In genomic region chr17:73338566-73339247, GRCh38 we compare ENCODE assay signal across 16 cellular contexts. TPM values are rescaled to one million over a fixed set of nuclear protein-coding genes. Genes with fewer than 3 reads are reported as not detected.
DNase-seq lines count a peak whose midpoint lies in the region; ATAC-seq and TF ChIP-seq lines count a peak whose summit lies in the region.
"Had no signal": no experiment of that assay in that cellular context is flagged by ENCODE, and none has a peak within 500 bp of the region (broad histone marks: within the 10 kb centered on the region; RNA-seq: fewer than 3 reads in every experiment).

No MANE protein-coding gene starts in this region.

- peak; percentile 17 for DNase-seq in Right ventricle myocardium inferior (ENCODE audit: missing footprints)
- DNase-seq in heart right ventricle = no peak
- DNase-seq in fibroblast of lung (ENCODE audit: low read depth in 2 of 2) = no peak
- no peak for DNase-seq in prostate gland (ENCODE audit: low spot score)
- DNase-seq in uterus = no peak
- no peak for DNase-seq in AML-193 (lab: John Stamatoyannopoulos, UW)
- DNase-seq in activated CD8-positive, alpha-beta T cell treated with anti-CD3 and anti-CD28 coated beads, Interleukin-2, amount 10 ng/mL, durations not matched to agents 7 days and 5 days = no peak
- DNase-seq in SIG-M5 (lab: John Stamatoyannopoulos, UW) = no peak
- DNase-seq: activated naive CD8-positive, alpha-beta T cell treated with anti-CD3 and anti-CD28 coated beads, Interleukin-2, amount 10 ng/mL, durations not matched to agents 7 days and 5 days; activated T-cell treated with anti-CD3 and anti-CD28 coated beads, Interleukin-2, amount 50 U/mL, for 4 hours; mucosa of descending colon; stimulated activated CD4-positive, alpha-beta T cell treated with anti-CD3 and anti-CD28 coated beads, Interleukin-1b, Interleukin-23, amount 100 ng/mL, for 48 hours; T-cell had no signal

- no peaks in the 10 kb centered on the region for H3K27me3 Mint-ChIP-seq in activated CD8-positive, alpha-beta T cell treated with anti-CD3 and anti-CD28 coated beads, Interleukin-2, amount 10 ng/mL, durations not matched to agents 7 days and 5 days (ENCODE audit: low read depth)
- H3K27me3 Mint-ChIP-seq: activated naive CD8-positive, alpha-beta T cell treated with anti-CD3 and anti-CD28 coated beads, Interleukin-2, amount 10 ng/mL, durations not matched to agents 7 days and 5 days; dendritic cell treated with granulocyte-macrophage colony-stimulating factor and Interleukin-4, amounts not matched to agents 40 ng/mL and 50 ng/mL, for 4 days; T-cell had no signal

- H3K27ac Mint-ChIP-seq in activated CD8-positive, alpha-beta T cell treated with anti-CD3 and anti-CD28 coated beads, Interleukin-2, amount 10 ng/mL, durations not matched to agents 7 days and 5 days = no peak overlapping the region
- H3K27ac Mint-ChIP-seq: activated naive CD8-positive, alpha-beta T cell treated with anti-CD3 and anti-CD28 coated beads, Interleukin-2, amount 10 ng/mL, durations not matched to agents 7 days and 5 days; dendritic cell treated with granulocyte-macrophage colony-stimulating factor and Interleukin-4, amounts not matched to agents 40 ng/mL and 50 ng/mL, for 4 days; progenitor cell of endocrine pancreas; T-cell had no signal

- WGBS in heart right ventricle, 2 donors = 89% methylated on average over 22 of the region's 22 CpGs
- 76% methylated on average over 22 of the region's 22 CpGs for WGBS in prostate gland

- H3K4me1 ChIP-seq in heart right ventricle = peaks cover 3 to 42% (median 23%) of the 10 kb centered on the region in 9 donors
- peaks cover 28% of the 10 kb centered on the region for H3K4me1 ChIP-seq in fibroblast of lung (ENCODE audit: control insufficient read depth, extremely low read depth, insufficient read depth, low read length)
- H3K4me1 ChIP-seq in prostate gland (replicated peaks) = peaks cover 3% of the 10 kb centered on the region
- peaks cover 0 to 17% of the 10 kb centered on the region in 2 donors for H3K4me1 ChIP-seq in uterus

- H3K27me3 ChIP-seq in heart right ventricle (no peaks in the 10 kb centered on the region), fibroblast of lung (ENCODE audit: control insufficient read depth, insufficient read depth, low read length) (no peaks in the 10 kb centered on the region), prostate gland (replicated peaks; ENCODE audit: insufficient read depth) (no peaks in the 10 kb centered on the region), uterus (no peaks in the 10 kb centered on the region)

- ATAC-seq in Right ventricle myocardium inferior = no peak
- ATAC-seq in heart right ventricle = no peak
- ATAC-seq in activated CD8-positive, alpha-beta T cell treated with anti-CD3 and anti-CD28 coated beads, Interleukin-2, amount 10 ng/mL, durations not matched to agents 7 days and 5 days = no peak
- ATAC-seq: activated CD4-positive, CD25-positive, alpha-beta regulatory T cell treated with anti-CD3 and anti-CD28 coated beads, Interleukin-2, amount 50 U/mL, for 24 hours; activated T-cell treated with anti-CD3 and anti-CD28 coated beads, Interleukin-2, amount 50 U/mL, for 4 hours; mucosa of descending colon; T-cell had no signal

- no peak overlapping the region for H3K9ac ChIP-seq in fibroblast of lung (ENCODE audit: insufficient read depth, low read length)

- no peaks in the 10 kb centered on the region for H3K79me2 ChIP-seq in fibroblast of lung (ENCODE audit: control insufficient read depth, insufficient read depth, low read length)

- no peaks in the 10 kb centered on the region for H3K9me3 Mint-ChIP-seq in activated CD8-positive, alpha-beta T cell treated with anti-CD3 and anti-CD28 coated beads, Interleukin-2, amount 10 ng/mL, durations not matched to agents 7 days and 5 days (ENCODE audit: insufficient read depth)
- H3K9me3 Mint-ChIP-seq: activated naive CD8-positive, alpha-beta T cell treated with anti-CD3 and anti-CD28 coated beads, Interleukin-2, amount 10 ng/mL, durations not matched to agents 7 days and 5 days; activated T-cell treated with anti-CD3 and anti-CD28 coated beads, Interleukin-2, amount 50 U/mL, for 4 hours; dendritic cell treated with granulocyte-macrophage colony-stimulating factor and Interleukin-4, amounts not matched to agents 40 ng/mL and 50 ng/mL, for 4 days; T-cell had no signal

- H3K4me2 ChIP-seq in fibroblast of lung (ENCODE audit: extremely low read depth, insufficient read depth, low read length) = peak overlapping the region; percentile 63

- no peaks in the 10 kb centered on the region for H3K4me1 Mint-ChIP-seq in activated CD8-positive, alpha-beta T cell treated with anti-CD3 and anti-CD28 coated beads, Interleukin-2, amount 10 ng/mL, durations not matched to agents 7 days and 5 days (ENCODE audit: low read depth)
- H3K4me1 Mint-ChIP-seq: activated naive CD8-positive, alpha-beta T cell treated with anti-CD3 and anti-CD28 coated beads, Interleukin-2, amount 10 ng/mL, durations not matched to agents 7 days and 5 days; T-cell had no signal

- TF ChIP-seq CTCF in heart right ventricle (IDR thresholded peaks at IDR 0.05) = no peak
- TF ChIP-seq CTCF in fibroblast of lung (conservative IDR thresholded peaks at IDR 0.05 in 1 of 2, IDR thresholded peaks at IDR 0.05 in 1 of 2; ENCODE audit: low read depth in 1 of 2, low read length in 2 of 2) = no peak
- no peak for TF ChIP-seq CTCF in prostate gland (IDR thresholded peaks at IDR 0.05)
- TF ChIP-seq CTCF in uterus (IDR thresholded peaks at IDR 0.05) = no peak

- no peaks in the 10 kb centered on the region for H4K20me1 ChIP-seq in fibroblast of lung (ENCODE audit: control insufficient read depth, extremely low read depth, insufficient read depth, low read length)

- H3K4me3 ChIP-seq in heart right ventricle = no peak overlapping the region
- peak overlapping the region in 1 of 4 experiments; percentile 40 for H3K4me3 ChIP-seq in fibroblast of lung (replicated peaks in 1 of 4; ENCODE audit: control extremely low read depth in 1 of 4, insufficient read depth in 1 of 4, low read depth in 3 of 4, low read length in 4 of 4)
- H3K4me3 ChIP-seq in prostate gland = no peak overlapping the region
- no peak overlapping the region for H3K4me3 ChIP-seq in uterus
- H3K4me3 ChIP-seq: mucosa of descending colon had no signal

- H3K4me3 Mint-ChIP-seq in activated CD8-positive, alpha-beta T cell treated with anti-CD3 and anti-CD28 coated beads, Interleukin-2, amount 10 ng/mL, durations not matched to agents 7 days and 5 days = no peak overlapping the region
- H3K4me3 Mint-ChIP-seq: activated naive CD8-positive, alpha-beta T cell treated with anti-CD3 and anti-CD28 coated beads, Interleukin-2, amount 10 ng/mL, durations not matched to agents 7 days and 5 days; activated T-cell treated with anti-CD3 and anti-CD28 coated beads, Interleukin-2, amount 50 U/mL, for 4 hours; dendritic cell treated with granulocyte-macrophage colony-stimulating factor and Interleukin-4, amounts not matched to agents 40 ng/mL and 50 ng/mL, for 4 days; T-cell had no signal

- H3K36me3 ChIP-seq in heart right ventricle (no peaks in the 10 kb centered on the region), fibroblast of lung (ENCODE audit: control insufficient read depth, insufficient read depth, low read length) (no peaks in the 10 kb centered on the region), prostate gland (no peaks in the 10 kb centered on the region), uterus (no peaks in the 10 kb centered on the region)

- TF ChIP-seq POLR2A in prostate gland (IDR thresholded peaks at IDR 0.05) (no peak), uterus (IDR thresholded peaks at IDR 0.05) (peak in 1 of 2 donors; percentile 3)

- intact Hi-C loops in Right ventricle myocardium inferior (cut with DNase I) (no loop called here), heart right ventricle (cut with DNase I) (loop anchor here in 1 of 10 donors (2.0 kb wide), 1 partner anchor 26 kb away; the partner anchor contains the start of gene CDC42EP4), prostate gland (cut with DNase I) (no loop called here), uterus (cut with DNase I; ENCODE audit: low total_unique reads) (no loop called here)

- H3K27ac ChIP-seq in heart right ventricle (peak overlapping the region in 3 of 10 donors; percentile 4 to 56 (median 44)), fibroblast of lung (ENCODE audit: insufficient read depth, low read length) (peak overlapping the region; percentile 66), prostate gland (peak overlapping the region; percentile 66 to 69), uterus (peak overlapping the region; percentile 89 to 90)

- peak overlapping the region; percentile 77 for H2AFZ ChIP-seq in fibroblast of lung (ENCODE audit: low read length)

- CTCF ChIA-PET in activated CD8-positive, alpha-beta T cell treated with anti-CD3 and anti-CD28 coated beads, Interleukin-2, amount 10 ng/mL, durations not matched to agents 7 days and 5 days (lab: Charles Lee) = no interaction called here

- H3K9me3 ChIP-seq in heart right ventricle (no peaks in the 10 kb centered on the region), fibroblast of lung (ENCODE audit: control insufficient read depth, insufficient read depth, low read depth, low read length) (no peaks in the 10 kb centered on the region), prostate gland (no peaks in the 10 kb centered on the region), uterus (no peaks in the 10 kb centered on the region)
- H3K9me3 ChIP-seq: mucosa of descending colon had no signal

- POLR2A ChIA-PET in activated CD8-positive, alpha-beta T cell treated with anti-CD3 and anti-CD28 coated beads, Interleukin-2, amount 10 ng/mL, durations not matched to agents 7 days and 5 days (lab: Charles Lee) = no interaction called here

- H3K36me3 Mint-ChIP-seq in activated CD8-positive, alpha-beta T cell treated with anti-CD3 and anti-CD28 coated beads, Interleukin-2, amount 10 ng/mL, durations not matched to agents 7 days and 5 days (ENCODE audit: low read depth) = no peaks in the 10 kb centered on the region
- H3K36me3 Mint-ChIP-seq: activated naive CD8-positive, alpha-beta T cell treated with anti-CD3 and anti-CD28 coated beads, Interleukin-2, amount 10 ng/mL, durations not matched to agents 7 days and 5 days; T-cell had no signal

RNA-seq across cellular contexts. Expression of gene CDC42EP4, which starts 26.9 kb away (rescaled TPM):
- 58.8 TPM for total RNA-seq in Right ventricle myocardium inferior
- 10 to 100 TPM; 22.0 to 87.6 (median 32.1) TPM for total RNA-seq in heart right ventricle
- polyA plus RNA-seq in heart right ventricle = 10 to 100 TPM; 18.6 to 32.8 TPM
- total RNA-seq in fibroblast of lung = 31.3 and 34.2 TPM in 2 replicates
- 16.9 and 20.9 TPM in 2 replicates for polyA plus RNA-seq in fibroblast of lung
- 24.2 and 28.9 TPM in 2 replicates for polyA plus RNA-seq in fibroblast of lung (2012)
- 33.7 and 42.3 TPM in 2 replicates for polyA minus RNA-seq in fibroblast of lung (ENCODE audit: low replicate concordance)
- 100 to 1,000 TPM; 119 to 186 TPM for total RNA-seq in prostate gland
- 100 to 1,000 TPM in 1 of 4 donors, 10 to 100 TPM in 3; 26.6 to 131 (median 70.7) TPM for total RNA-seq in uterus
- 1 to 10 TPM in 1 of 2 experiments, under 1 TPM in 1; 0.58 to 1.1 TPM for total RNA-seq in activated CD8-positive, alpha-beta T cell treated with anti-CD3 and anti-CD28 coated beads, Interleukin-2, amount 10 ng/mL, durations not matched to agents 7 days and 5 days

Comparison
In these comparisons a context has a peak if more than half of its experiments do, and no peak if none do; other contexts are left out.
1. RNA of gene CDC42EP4, which starts 26.9 kb away (total RNA-seq): 119 to 186 TPM in prostate gland, 26.6 to 131 TPM in uterus, 58.8 TPM in Right ventricle myocardium inferior (single experiment), 22.0 to 87.6 TPM in heart right ventricle and 31.3 to 34.2 TPM in fibroblast of lung; 0.58 to 1.1 TPM in activated CD8-positive, alpha-beta T cell treated with anti-CD3 and anti-CD28 coated beads, Interleukin-2, amount 10 ng/mL, durations not matched to agents 7 days and 5 days; every median in the first group is over 10 times any median in the second.